17 cellular contexts compared by ENCODE assay signal in the genomic region with DNA sequence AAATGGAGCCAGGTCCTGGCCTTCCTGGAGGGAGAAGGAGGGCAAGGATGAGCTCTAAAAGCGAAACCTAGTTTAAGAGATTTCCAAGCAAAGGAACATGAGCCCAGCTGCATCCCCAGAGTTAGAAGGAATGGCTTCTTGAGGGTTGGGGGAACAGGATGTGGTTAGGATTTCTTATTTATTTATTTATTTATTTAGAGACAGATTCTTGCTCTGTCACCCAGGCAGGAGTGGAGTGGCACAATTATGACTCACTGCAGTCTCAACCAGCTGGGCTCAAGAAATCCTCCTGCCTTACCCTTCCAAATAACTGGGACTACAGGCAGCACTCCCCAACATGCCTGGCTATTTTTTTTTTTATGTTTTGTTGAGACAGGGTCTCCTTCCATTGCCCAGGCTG. TPM values are rescaled to one million over a fixed set of nuclear protein-coding genes. Genes with fewer than 3 reads are reported as not detected.
A peak's percentile ranks its signal among the peaks of the same experiment; 100 is the strongest.
DNase-seq lines count a peak whose midpoint lies in the region; ATAC-seq and TF ChIP-seq lines count a peak whose summit lies in the region.
"Had no signal": no experiment of that assay in that cellular context is flagged by ENCODE, and none has a peak within 500 bp of the region (broad histone marks: within the 10 kb centered on the region; RNA-seq: fewer than 3 reads in every experiment).

No MANE protein-coding gene starts in this region.

- intact Hi-C loops in thyroid gland (cut with DNase I): no loop called here

- TF ChIP-seq CTCF in thyroid gland (IDR thresholded peaks at IDR 0.05): no peak

- H3K27me3 ChIP-seq in duodenal mucosa (ENCODE audit: control insufficient read depth in 1 of 2, insufficient read depth in 2 of 2, low read length in 2 of 2) (no peaks in the 10 kb centered on the region), thyroid gland (no peaks in the 10 kb centered on the region)

- no peak overlapping the region for H3K9ac ChIP-seq in duodenal mucosa (ENCODE audit: low read depth in 1 of 2, low read length in 2 of 2)

- H3K4me1 ChIP-seq in duodenal mucosa (ENCODE audit: control insufficient read depth in 1 of 2, insufficient read depth in 2 of 2, low read length in 2 of 2): peaks cover 52 to 61% of the 10 kb centered on the region in 2 donors
- H3K4me1 ChIP-seq in thyroid gland: peaks cover 0 to 11% of the 10 kb centered on the region in 2 donors

- H3K9me3 ChIP-seq in duodenal mucosa (ENCODE audit: control insufficient read depth in 1 of 2, low read length in 2 of 2) (no peaks in the 10 kb centered on the region), thyroid gland (no peaks in the 10 kb centered on the region)
- H3K9me3 ChIP-seq: thoracic aorta had no signal

- no peak for TF ChIP-seq POLR2A in thyroid gland (IDR thresholded peaks at IDR 0.05)

- ATAC-seq in HG03196 (IDR thresholded peaks at IDR 0.05; ENCODE audit: unreplicated experiment): no peak
- no peak for ATAC-seq in HG02938 (IDR thresholded peaks at IDR 0.05; ENCODE audit: unreplicated experiment)
- ATAC-seq: activated naive CD4-positive, alpha-beta T cell treated with anti-CD3 and anti-CD28 coated beads, Interleukin-2, amount 50 U/mL, for 72 hours; naive thymus-derived CD8-positive, alpha-beta T cell; Panc1; T-helper 17 cell had no signal

- H3K27ac ChIP-seq in duodenal mucosa (ENCODE audit: low read depth, low read length) (peak overlapping the region; percentile 41), thyroid gland (no peak overlapping the region)
- H3K27ac ChIP-seq: thoracic aorta had no signal

- H3K4me3 ChIP-seq in duodenal mucosa (ENCODE audit: low read depth in 1 of 2, low read length in 2 of 2) (no peak overlapping the region), thyroid gland (replicated peaks in 1 of 3) (no peak overlapping the region)
- H3K4me3 ChIP-seq: thoracic aorta had no signal

- 96 to 100% methylated on average over 1 of the region's 1 CpG for WGBS in thyroid gland, 2 donors

- DNase-seq in EH (ENCODE audit: low read depth) (peak; percentile 82), MV-4-11 (lab: John Stamatoyannopoulos, UW) (peak; percentile 26), renal cortical epithelial cell (ENCODE audit: low read depth) (peak; percentile 54), thyroid gland (no peak)
- DNase-seq in activated CD4-positive, alpha-beta T cell treated with anti-CD3 and anti-CD28 coated beads for 48 hours: no peak
- DNase-seq: activated CD4-positive, alpha-beta T cell treated with anti-CD3 and anti-CD28 coated beads for 1 hour; central memory CD4-positive, alpha-beta T cell; naive thymus-derived CD8-positive, alpha-beta T cell; NCI-H187 treated with DMSO at 0.1 percent for 48 hours; NCI-H69; T-helper 17 cell had no signal

- H3K36me3 ChIP-seq in duodenal mucosa (ENCODE audit: control insufficient read depth in 1 of 2, insufficient read depth in 2 of 2, low read length in 2 of 2) (no peaks in the 10 kb centered on the region), thyroid gland (no peaks in the 10 kb centered on the region)
- H3K36me3 ChIP-seq: thoracic aorta had no signal

RNA-seq across cellular contexts. Expression of a gene that starts 25.3 kb away (rescaled TPM):
- 85.7 and 112 TPM in 2 replicates for total RNA-seq in renal cortical epithelial cell
- 100 to 1,000 TPM in 1 of 4 donors, 10 to 100 TPM in 3; 52.9 to 112 (median 79.1) TPM for total RNA-seq in thyroid gland

RNA-seq across cellular contexts. Expression of a gene that starts 33.3 kb away (rescaled TPM):
- 2.9 and 6.1 TPM in 2 replicates for total RNA-seq in renal cortical epithelial cell
- total RNA-seq in thyroid gland: 1 to 10 TPM; 3.5 to 5.2 (median 3.9) TPM

Comparison
In these comparisons a context has a peak if more than half of its experiments do, and no peak if none do; other contexts are left out.
1. DNase-seq: peak in EH (single experiment), MV-4-11 (single experiment) and renal cortical epithelial cell (single experiment); none in thyroid gland (0 of 2) and activated CD4-positive, alpha-beta T cell treated with anti-CD3 and anti-CD28 coated beads for 48 hours (single experiment).